ENCODE assay signal across 1 cellular context in the genomic region with DNA sequence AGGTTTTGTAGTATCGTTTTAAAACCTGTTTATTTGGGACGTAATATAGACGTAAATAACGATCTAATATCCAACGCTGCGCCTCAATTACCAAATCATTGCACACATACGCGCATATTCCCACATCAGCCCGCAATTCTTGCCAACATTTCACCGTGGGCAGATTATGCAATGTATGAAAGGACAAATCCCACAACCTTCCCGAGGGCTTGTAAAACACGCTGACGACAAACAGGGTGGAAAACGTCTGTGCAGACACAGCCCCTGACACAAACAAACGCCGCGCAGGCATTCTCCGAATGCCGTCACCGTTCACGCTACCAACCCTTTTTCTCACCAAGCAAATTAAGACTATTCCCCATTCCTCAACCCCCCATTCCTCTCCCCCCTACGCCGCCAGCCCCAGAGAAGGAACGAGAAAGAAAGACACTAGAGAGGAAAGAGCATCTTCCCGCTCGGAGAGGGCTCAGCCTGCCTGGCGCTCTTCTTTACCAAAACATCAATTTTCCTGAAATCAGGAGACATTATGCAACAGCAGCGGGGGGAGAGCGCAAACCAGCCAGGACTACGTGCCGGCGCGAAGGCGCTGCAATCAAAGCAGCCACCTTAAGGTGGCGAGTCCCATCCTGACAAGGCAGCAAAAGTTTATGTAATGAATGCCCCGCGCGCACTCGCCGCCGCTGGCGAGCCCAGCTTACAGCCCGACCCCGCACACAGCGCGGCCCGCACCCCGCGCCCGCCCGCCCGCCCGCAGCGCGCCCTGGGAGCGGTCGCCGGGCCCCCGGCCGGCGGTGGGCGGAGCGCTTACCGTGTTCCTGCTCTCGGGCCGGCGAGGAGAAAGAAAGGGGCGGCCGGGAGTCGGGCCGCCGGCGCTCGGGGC.
TF ChIP-seq lines count a peak whose summit lies in the region.

No MANE protein-coding gene starts in this region.

TF ChIP-seq in neural cell, 6 proteins besides CTCF, POLR2A, EP300 and RAD21 (continued from another document):
- TF ChIP-seq EZH2 (IDR thresholded peaks at IDR 0.05; ENCODE audit: borderline replicate concordance, insufficient read depth, low read length, poor library complexity, severe bottlenecking) (no peak), MXI1 (conservative IDR thresholded peaks at IDR 0.05; ENCODE audit: poor library complexity, severe bottlenecking) (peak; percentile 50), TAF1 (IDR thresholded peaks at IDR 0.05; ENCODE audit: low read depth) (peak; percentile 66), SMC3 (conservative IDR thresholded peaks at IDR 0.05; ENCODE audit: poor library complexity) (peak; percentile 40), POLR2AphosphoS5 (IDR thresholded peaks at IDR 0.05) (peak; percentile 67)
